Comparison of ENCODE assay signal across 13 cellular contexts in the genomic region with DNA sequence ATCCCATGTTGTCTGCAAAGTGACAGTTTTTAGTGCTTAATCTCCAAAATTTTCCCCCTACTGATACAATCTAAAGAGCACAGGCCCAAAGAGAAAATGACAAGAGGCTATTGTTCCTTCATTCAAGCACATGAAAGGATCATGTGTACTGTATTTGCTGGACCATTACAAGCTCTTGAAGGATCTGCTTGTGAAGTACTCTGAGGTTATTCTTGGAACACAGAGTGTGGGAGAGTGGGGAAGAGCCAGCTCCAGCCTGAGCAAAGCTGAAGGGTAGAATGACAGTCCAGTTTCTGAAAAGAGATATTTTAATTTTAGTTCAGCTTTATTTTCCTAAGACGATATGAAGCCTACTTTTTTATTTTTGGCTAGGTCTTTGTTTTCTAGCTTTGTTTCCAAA.
DNase-seq lines count a peak whose midpoint lies in the region; ATAC-seq and TF ChIP-seq lines count a peak whose summit lies in the region.
"Had no signal": no experiment of that assay in that cellular context is flagged by ENCODE, and none has a peak within 500 bp of the region (broad histone marks: within the 10 kb centered on the region; RNA-seq: fewer than 3 reads in every experiment).

No MANE protein-coding gene starts in this region.

- H3K4me1 ChIP-seq in heart right ventricle (peaks cover 0 to 27% (median 8%) of the 10 kb centered on the region in 9 donors), rectal smooth muscle tissue (ENCODE audit: control insufficient read depth, insufficient read depth, low read length) (no peaks in the 10 kb centered on the region)

- H3K4me3 ChIP-seq in heart right ventricle (no peak overlapping the region), rectal smooth muscle tissue (ENCODE audit: low read length) (no peak overlapping the region), MG63 (no peak overlapping the region)
- H3K4me3 ChIP-seq: SJCRH30 had no signal

- H3K9me3 ChIP-seq in heart right ventricle (no peaks in the 10 kb centered on the region), MG63 (no peaks in the 10 kb centered on the region)
- H3K9me3 ChIP-seq: SJCRH30 had no signal

- H3K27ac ChIP-seq in heart right ventricle (peak overlapping the region in 9 of 10 donors; percentile 24 to 80 (median 58)), rectal smooth muscle tissue (ENCODE audit: low read depth, low read length) (peak overlapping the region; percentile 10)
- H3K27ac ChIP-seq: SJCRH30 had no signal

- H3K36me3 ChIP-seq in heart right ventricle, result peaks cover 0 to 27% (median 0%) of the 10 kb centered on the region in 9 donors
- H3K36me3 ChIP-seq in rectal smooth muscle tissue (ENCODE audit: control insufficient read depth, insufficient read depth, low read length), result no peaks in the 10 kb centered on the region
- H3K36me3 ChIP-seq in MG63, result no peaks in the 10 kb centered on the region
- H3K36me3 ChIP-seq: SJCRH30 had no signal

- intact Hi-C loops in heart right ventricle (cut with DNase I), result loop anchor here in 3 of 10 donors (10.0 kb wide), 2 partner anchors 107 to 227 kb away; no protein-coding TSS in a partner anchor

- no peak overlapping the region for H3K9ac ChIP-seq in rectal smooth muscle tissue (ENCODE audit: low read length)

- DNase-seq in DMS79 (lab: John Stamatoyannopoulos, UW) (peak; percentile 93), NCI-H345 (lab: John Stamatoyannopoulos, UW) (peak; percentile 78), heart right ventricle (peak in 1 of 2 donors; percentile 39), NCI-H1048 (lab: John Stamatoyannopoulos, UW) (no peak), OCI-M1 (lab: John Stamatoyannopoulos, UW) (no peak), NCI-H1930 (lab: John Stamatoyannopoulos, UW) (no peak), MG63 (no peak)
- DNase-seq: activated CD4-positive, alpha-beta memory T cell treated with anti-CD3 and anti-CD28 coated beads for 36 hours; activated effector memory CD4-positive, alpha-beta T cell treated with anti-CD3 and anti-CD28 coated beads, Interleukin-2, amount 50 U/mL, for 16 hours; HFFc6; NK-92 treated with Interleukin-12 subunit alpha and Interleukin-12 subunit beta, amount 100 ng/mL, for 24 hours had no signal

- ATAC-seq in heart right ventricle, result peak; percentile 90 to 98 (median 96)

- 21 to 27% methylated on average over 1 of the region's 1 CpG for WGBS in heart right ventricle, 2 donors

- H3K27me3 ChIP-seq in heart right ventricle, result no peaks in the 10 kb centered on the region
- H3K27me3 ChIP-seq in rectal smooth muscle tissue (ENCODE audit: control insufficient read depth, insufficient read depth, low read length), result no peaks in the 10 kb centered on the region
- peaks cover 8% of the 10 kb centered on the region; the same call in 1 of the 2 replicates for H3K27me3 ChIP-seq in MG63
- H3K27me3 ChIP-seq: SJCRH30 had no signal

- TF ChIP-seq CTCF in heart right ventricle (IDR thresholded peaks at IDR 0.05), result no peak

Comparison
In these comparisons a context has a peak if more than half of its experiments do, and no peak if none do; other contexts are left out.
1. DNase-seq: peak in DMS79 (single experiment) and NCI-H345 (single experiment); none in NCI-H1048 (single experiment), OCI-M1 (single experiment), NCI-H1930 (0 of 2) and MG63 (single experiment).